ENCODE assay signal across 12 cellular contexts in genomic region chr5:133953568-133954145, GRCh38. TPM values are rescaled to one million over a fixed set of nuclear protein-coding genes. Genes with fewer than 3 reads are reported as not detected.
DNase-seq lines count a peak whose midpoint lies in the region; ATAC-seq, FAIRE-seq and TF ChIP-seq lines count a peak whose summit lies in the region.
"Had no signal": no experiment of that assay in that cellular context is flagged by ENCODE, and none has a peak within 500 bp of the region (broad histone marks: within the 10 kb centered on the region; RNA-seq: fewer than 3 reads in every experiment).

No MANE protein-coding gene starts in this region.

- 72% methylated on average over 10 of the region's 10 CpGs for WGBS in HepG2 (ENCODE audit: low lambda C conversion rate)
- WGBS in lower leg skin, 2 donors, result 89 to 91% methylated on average over 10 of the region's 10 CpGs

- H2AFZ ChIP-seq in HepG2 (ENCODE audit: low read length), result no peak overlapping the region

- H3K4me2 ChIP-seq in HepG2 (ENCODE audit: low read depth, low read length), result peak overlapping the region; percentile 18; the same call in 1 of the 2 replicates

- no peak for TF ChIP-seq POLR2A in HepG2 (IDR thresholded peaks at IDR 0.05; ENCODE audit: insufficient read depth in 1 of 2, low read depth in 2 of 2, low read length in 2 of 2)
- no peak for TF ChIP-seq POLR2A in lower leg skin (IDR thresholded peaks at IDR 0.05)

- no peak for TF ChIP-seq RAD21 in HepG2 (CRISPR knock-in tag; IDR thresholded peaks at IDR 0.05)

- no peaks in the 10 kb centered on the region for H4K20me1 ChIP-seq in HepG2 (ENCODE audit: insufficient read depth, low read length)

- no peak for FAIRE-seq in HepG2 (lab: Jason Lieb, UNC)
- FAIRE-seq: endometrium had no signal

- H3K27ac Mint-ChIP-seq in stimulated activated memory B cell treated with anti-CD40 and anti-IgM and Interleukin-4, amounts not matched to agents 10 μg/mL and 1 μg/mL and 100 μg/mL, for 72 hours, result peak overlapping the region; percentile 10
- no peak overlapping the region for H3K27ac Mint-ChIP-seq in activated CD4-positive, alpha-beta T cell treated with anti-CD3 and anti-CD28 coated beads for 36 hours

- in situ Hi-C loops in HepG2 (cut with HindIII; ENCODE audit: extremely low pct_ligation_motif_present, low pct_unique_long_range_greater_than_20kb), result no loop called here

- POLR2A ChIA-PET in HepG2 (lab: Yijun Ruan, JAX), result interaction anchor here (1.0 to 1.2 kb wide), 2 partner anchors 9 to 16 kb away, joined by 3 to 4 read pairs; no protein-coding TSS in a partner anchor
- POLR2A ChIA-PET in activated CD4-positive, alpha-beta T cell treated with anti-CD3 and anti-CD28 coated beads for 36 hours (lab: Charles Lee), result no interaction called here

- no peaks in the 10 kb centered on the region for H3K79me2 ChIP-seq in HepG2 (ENCODE audit: insufficient read depth, low read length)

- H3K27ac ChIP-seq in ascending aorta (peak overlapping the region; percentile 86 to 91), HepG2 (ENCODE audit: extremely low read length, insufficient read depth, low read length) (no peak overlapping the region)

- intact Hi-C loops in ascending aorta (cut with DNase I), result loop anchor here (1.0 to 5.0 kb wide), 2 partner anchors 15 to 274 kb away; partner anchors contain the start of genes C5orf15 and PPP2CA
- intact Hi-C loops in HepG2 (cut with micrococcal nuclease; ENCODE audit: unreplicated experiment), result no loop called here
- intact Hi-C loops in lower leg skin (cut with DNase I; ENCODE audit: low total_unique reads), result no loop called here
- intact Hi-C loops in activated CD4-positive, alpha-beta T cell treated with anti-CD3 and anti-CD28 coated beads for 36 hours (cut with DNase I, micrococcal nuclease), result no loop called here

- H3K36me3 Mint-ChIP-seq in stimulated activated memory B cell treated with anti-CD40 and anti-IgM and Interleukin-4, amounts not matched to agents 10 μg/mL and 1 μg/mL and 100 μg/mL, for 72 hours, result peaks cover 16% of the 10 kb centered on the region
- peaks cover 12% of the 10 kb centered on the region for H3K36me3 Mint-ChIP-seq in activated CD4-positive, alpha-beta T cell treated with anti-CD3 and anti-CD28 coated beads for 36 hours (ENCODE audit: low read depth)

- peaks cover 13% of the 10 kb centered on the region for H3K4me1 Mint-ChIP-seq in stimulated activated memory B cell treated with anti-CD40 and anti-IgM and Interleukin-4, amounts not matched to agents 10 μg/mL and 1 μg/mL and 100 μg/mL, for 72 hours
- peaks cover 8% of the 10 kb centered on the region for H3K4me1 Mint-ChIP-seq in activated CD4-positive, alpha-beta T cell treated with anti-CD3 and anti-CD28 coated beads for 36 hours

- no peaks in the 10 kb centered on the region for H3K9me3 Mint-ChIP-seq in stimulated activated memory B cell treated with anti-CD40 and anti-IgM and Interleukin-4, amounts not matched to agents 10 μg/mL and 1 μg/mL and 100 μg/mL, for 72 hours
- H3K9me3 Mint-ChIP-seq in activated CD4-positive, alpha-beta T cell treated with anti-CD3 and anti-CD28 coated beads for 36 hours (ENCODE audit: low read depth), result no peaks in the 10 kb centered on the region
- H3K9me3 Mint-ChIP-seq: CD4-positive, alpha-beta memory T cell had no signal

- CTCF ChIA-PET in HepG2 (lab: Yijun Ruan, JAX; ENCODE audit: low intra/inter-chr PET ratio, low total read pairs), result no interaction called here
- CTCF ChIA-PET in activated CD4-positive, alpha-beta T cell treated with anti-CD3 and anti-CD28 coated beads for 36 hours (lab: Charles Lee), result interaction anchor here (0.6 to 1.5 kb wide), 6 partner anchors 9 to 400 kb away, joined by 3 to 4 read pairs (median 3); no protein-coding TSS in a partner anchor

- TF ChIP-seq EP300 in HepG2 (IDR thresholded peaks at IDR 0.05; ENCODE audit: low read depth in 2 of 2, low read length in 2 of 2), result no peak
- no peak for TF ChIP-seq EP300 in HepG2 (CRISPR knock-in tag; IDR thresholded peaks at IDR 0.05; ENCODE audit: borderline replicate concordance)

- H3K27me3 Mint-ChIP-seq in stimulated activated memory B cell treated with anti-CD40 and anti-IgM and Interleukin-4, amounts not matched to agents 10 μg/mL and 1 μg/mL and 100 μg/mL, for 72 hours, result no peaks in the 10 kb centered on the region
- no peaks in the 10 kb centered on the region for H3K27me3 Mint-ChIP-seq in activated CD4-positive, alpha-beta T cell treated with anti-CD3 and anti-CD28 coated beads for 36 hours
- H3K27me3 Mint-ChIP-seq: CD4-positive, alpha-beta memory T cell had no signal

- no peaks in the 10 kb centered on the region for H3K9me3 ChIP-seq in ascending aorta
- no peaks in the 10 kb centered on the region for H3K9me3 ChIP-seq in HepG2 (ENCODE audit: low read length)

- BruUV-seq in HepG2 (replicated peaks; lab: Mats Ljungman, UMichigan), result no TSS peak

- no peak for TF ChIP-seq CTCF in ascending aorta (IDR thresholded peaks at IDR 0.05)
- no peak for TF ChIP-seq CTCF in HepG2 (CRISPR knock-in tag; IDR thresholded peaks at IDR 0.05)
- TF ChIP-seq CTCF in lower leg skin (IDR thresholded peaks at IDR 0.05), result no peak

- peak; percentile 77 for ATAC-seq in HepG2
- no peak for ATAC-seq in stimulated activated memory B cell treated with anti-CD40 and anti-IgM and Interleukin-4, amounts not matched to agents 10 μg/mL and 1 μg/mL and 100 μg/mL, for 72 hours
- no peak for ATAC-seq in activated CD4-positive, alpha-beta T cell treated with anti-CD3 and anti-CD28 coated beads for 36 hours

- H3K4me3 ChIP-seq in ascending aorta (no peak overlapping the region), HepG2 (replicated peaks in 1 of 3; ENCODE audit: insufficient read depth in 1 of 3, low read depth in 2 of 3, low read length in 3 of 3) (0 out of 6 replicates have a peak overlapping the region, but pooled peaks of 1 of the 3 experiments have one; percentile 1), lower leg skin (ENCODE audit: low read depth, poor library complexity, severe bottlenecking) (no peak overlapping the region)

- H3K4me1 ChIP-seq in ascending aorta (peaks cover 18 to 31% of the 10 kb centered on the region in 2 donors), HepG2 (ENCODE audit: insufficient read depth, low read length) (peaks cover 11% of the 10 kb centered on the region)

- H3K36me3 ChIP-seq in ascending aorta (peaks cover 16 to 33% of the 10 kb centered on the region in 2 donors), HepG2 (replicated peaks in 1 of 2; ENCODE audit: control insufficient read depth in 1 of 2, insufficient read depth in 2 of 2, low read length in 2 of 2) (peaks cover 2 to 25% of the 10 kb centered on the region in 2 experiments; a peak in 4 of 5 replicates)

- H3K27me3 ChIP-seq in ascending aorta, result no peaks in the 10 kb centered on the region
- no peaks in the 10 kb centered on the region for H3K27me3 ChIP-seq in HepG2 (ENCODE audit: control insufficient read depth in 1 of 2, insufficient read depth in 2 of 2, low read length in 2 of 2)

- no peak overlapping the region for H3K4me3 Mint-ChIP-seq in stimulated activated memory B cell treated with anti-CD40 and anti-IgM and Interleukin-4, amounts not matched to agents 10 μg/mL and 1 μg/mL and 100 μg/mL, for 72 hours
- H3K4me3 Mint-ChIP-seq in activated CD4-positive, alpha-beta T cell treated with anti-CD3 and anti-CD28 coated beads for 36 hours, result no peak overlapping the region
- H3K4me3 Mint-ChIP-seq: CD4-positive, alpha-beta memory T cell had no signal

- DNase-seq in MV-4-11 (lab: John Stamatoyannopoulos, UW), result peak; percentile 31
- no peak for DNase-seq in ascending aorta (ENCODE audit: low spot score in 2 of 2)
- no peak for DNase-seq in HepG2 (ENCODE audit: low spot score)
- no peak for DNase-seq in mesenteric fat pad (ENCODE audit: low spot score)
- DNase-seq in LoVo (ENCODE audit: low spot score), result no peak
- DNase-seq in lower leg skin (ENCODE audit: low spot score in 2 of 2), result no peak
- no peak for DNase-seq in activated CD4-positive, alpha-beta T cell treated with anti-CD3 and anti-CD28 coated beads for 36 hours
- DNase-seq: CD4-positive, alpha-beta memory T cell; NCI-H1694 treated with DMSO at 0.1 percent for 48 hours; stimulated activated CD4-positive, alpha-beta T cell treated with anti-CD3 and anti-CD28 coated beads, Interleukin-12 subunit alpha, Interleukin-12 subunit beta, amount 100 ng/mL, for 4 hours had no signal

- no peak overlapping the region for H3K9ac ChIP-seq in HepG2 (ENCODE audit: insufficient read depth, low read depth, low read length)

RNA-seq across cellular contexts. Expression of gene C5orf15, which starts 14.8 kb away (rescaled TPM):
- total RNA-seq in ascending aorta (177 TPM), HepG2 (2016; rRNA removed; fragmentation: Illumina TruSeq; extraction: Trizol) (35.7 and 58.5 TPM in 2 replicates), mesenteric fat pad (29.7 TPM), lower leg skin (10 to 100 TPM; 26.0 to 64.8 (median 35.4) TPM)
- total RNA-seq in HepG2 (2016; cell fraction: cytosol; rRNA removed; fragmentation: Illumina TruSeq; extraction: Trizol; ENCODE audit: low read depth), result 5.8 and 7.0 TPM in 2 replicates
- total RNA-seq in HepG2 (2016; cell fraction: insoluble cytoplasmic fraction; rRNA removed; fragmentation: Illumina TruSeq; extraction: Trizol), result 32.4 and 58.3 TPM in 2 replicates
- 14.0 and 15.0 TPM in 2 replicates for total RNA-seq in HepG2 (2016; cell fraction: membrane; rRNA removed; fragmentation: Illumina TruSeq; extraction: Trizol)
- total RNA-seq in HepG2 (2016; cell fraction: nucleus; rRNA removed; fragmentation: Illumina TruSeq; extraction: Trizol), result 50.5 and 53.2 TPM in 2 replicates
- 82.7 and 84.1 TPM in 2 replicates for polyA plus RNA-seq in HepG2 (2011; rRNA removed)
- polyA plus RNA-seq in HepG2 (2011; cell fraction: cytosol; rRNA removed), result 55.7 and 70.1 TPM in 2 replicates
- polyA plus RNA-seq in HepG2 (2011; cell fraction: nucleus; rRNA removed), result 26.9 and 28.5 TPM in 2 replicates
- polyA plus RNA-seq in HepG2 (2012), result 50.8 and 57.3 TPM in 2 replicates
- polyA plus RNA-seq in HepG2 (2016; cell fraction: cytosol; fragmentation: Illumina TruSeq; extraction: Trizol; ENCODE audit: low read depth), result 4.5 and 5.3 TPM in 2 replicates
- 54.9 and 56.5 TPM in 2 replicates for polyA plus RNA-seq in HepG2 (2016; cell fraction: insoluble cytoplasmic fraction; fragmentation: Illumina TruSeq; extraction: Trizol; ENCODE audit: low read depth)
- 13.6 and 14.8 TPM in 2 replicates for polyA plus RNA-seq in HepG2 (2016; cell fraction: membrane; fragmentation: Illumina TruSeq; extraction: Trizol; ENCODE audit: low read depth)
- polyA plus RNA-seq in HepG2 (2016; cell fraction: nucleus; fragmentation: Illumina TruSeq; extraction: Trizol; ENCODE audit: insufficient read depth, low read depth), result 125 and 131 TPM in 2 replicates
- polyA minus RNA-seq in HepG2 (2011; rRNA and poly(A)+ RNA removed; ENCODE audit: low replicate concordance), result 27.4 and 37.7 TPM in 2 replicates
- polyA minus RNA-seq in HepG2 (2011; cell fraction: cytosol; rRNA and poly(A)+ RNA removed), result 57.0 and 75.9 TPM in 2 replicates
- 20.3 and 34.9 TPM in 2 replicates for polyA minus RNA-seq in HepG2 (2011; cell fraction: nucleus; rRNA and poly(A)+ RNA removed)
- total RNA-seq in activated CD4-positive, alpha-beta T cell treated with anti-CD3 and anti-CD28 coated beads for 36 hours, result 10 to 100 TPM; 28.7 to 38.7 TPM

RNA-seq across cellular contexts. Expression of gene VDAC1, which starts 51.1 kb away (rescaled TPM):
- 50.2 TPM for total RNA-seq in ascending aorta
- total RNA-seq in HepG2 (2016; rRNA removed; fragmentation: Illumina TruSeq; extraction: Trizol), result 380 and 481 TPM in 2 replicates
- total RNA-seq in HepG2 (2016; cell fraction: cytosol; rRNA removed; fragmentation: Illumina TruSeq; extraction: Trizol; ENCODE audit: low read depth), result 142 and 143 TPM in 2 replicates
- 391 and 476 TPM in 2 replicates for total RNA-seq in HepG2 (2016; cell fraction: insoluble cytoplasmic fraction; rRNA removed; fragmentation: Illumina TruSeq; extraction: Trizol)
- total RNA-seq in HepG2 (2016; cell fraction: membrane; rRNA removed; fragmentation: Illumina TruSeq; extraction: Trizol), result 267 and 273 TPM in 2 replicates
- 160 and 168 TPM in 2 replicates for total RNA-seq in HepG2 (2016; cell fraction: nucleus; rRNA removed; fragmentation: Illumina TruSeq; extraction: Trizol)
- polyA plus RNA-seq in HepG2 (2011; rRNA removed), result 112 and 119 TPM in 2 replicates
- polyA plus RNA-seq in HepG2 (2011; cell fraction: cytosol; rRNA removed), result 99.4 and 136 TPM in 2 replicates
- polyA plus RNA-seq in HepG2 (2011; cell fraction: nucleus; rRNA removed), result 68.8 and 87.6 TPM in 2 replicates
- 283 and 305 TPM in 2 replicates for polyA plus RNA-seq in HepG2 (2012)
- polyA plus RNA-seq in HepG2 (2016; cell fraction: cytosol; fragmentation: Illumina TruSeq; extraction: Trizol; ENCODE audit: low read depth), result 122 and 132 TPM in 2 replicates
- polyA plus RNA-seq in HepG2 (2016; cell fraction: insoluble cytoplasmic fraction; fragmentation: Illumina TruSeq; extraction: Trizol; ENCODE audit: low read depth), result 522 and 545 TPM in 2 replicates
- polyA plus RNA-seq in HepG2 (2016; cell fraction: membrane; fragmentation: Illumina TruSeq; extraction: Trizol; ENCODE audit: low read depth), result 196 and 202 TPM in 2 replicates
- 247 and 250 TPM in 2 replicates for polyA plus RNA-seq in HepG2 (2016; cell fraction: nucleus; fragmentation: Illumina TruSeq; extraction: Trizol; ENCODE audit: insufficient read depth, low read depth)
- polyA minus RNA-seq in HepG2 (2011; rRNA and poly(A)+ RNA removed; ENCODE audit: low replicate concordance), result 53.4 and 93.5 TPM in 2 replicates
- 105 and 139 TPM in 2 replicates for polyA minus RNA-seq in HepG2 (2011; cell fraction: cytosol; rRNA and poly(A)+ RNA removed)
- polyA minus RNA-seq in HepG2 (2011; cell fraction: nucleus; rRNA and poly(A)+ RNA removed), result 59.4 and 73.6 TPM in 2 replicates
- 165 TPM for total RNA-seq in mesenteric fat pad
- 100 to 1,000 TPM; 113 to 159 (median 145) TPM for total RNA-seq in lower leg skin
- 100 to 1,000 TPM; 482 to 486 TPM for total RNA-seq in activated CD4-positive, alpha-beta T cell treated with anti-CD3 and anti-CD28 coated beads for 36 hours
